ENCODE assay signal across 1 cellular context in genomic region chr17:8405499-8406016, GRCh38.
TF ChIP-seq lines count a peak whose summit lies in the region.

No MANE protein-coding gene starts in this region.

TF ChIP-seq in HepG2, 621 proteins besides CTCF, POLR2A, EP300 and RAD21 (continued from another document and continues in another):
- no peak for TF ChIP-seq ZNF318 (CRISPR knock-in tag; IDR thresholded peaks at IDR 0.05)
- no peak for TF ChIP-seq U2AF2 (IDR thresholded peaks at IDR 0.05; ENCODE audit: low read depth, low read length)
- peak; percentile 64 for TF ChIP-seq PATZ1 (CRISPR knock-in tag; IDR thresholded peaks at IDR 0.05)
- TF ChIP-seq HOXA3 (CRISPR knock-in tag; IDR thresholded peaks at IDR 0.05) = 0 out of 2 replicates have a peak, but pooled peaks have one; percentile 17
- no peak for TF ChIP-seq HOXD1 (CRISPR knock-in tag; IDR thresholded peaks at IDR 0.05)
- TF ChIP-seq JUND (CRISPR knock-in tag; IDR thresholded peaks at IDR 0.05) = no peak
- TF ChIP-seq CENPT (CRISPR knock-in tag; IDR thresholded peaks at IDR 0.05; ENCODE audit: low read depth) = no peak
- TF ChIP-seq NFKBIZ (CRISPR knock-in tag; IDR thresholded peaks at IDR 0.05) = no peak
- no peak for TF ChIP-seq ZBTB4 (CRISPR knock-in tag; IDR thresholded peaks at IDR 0.05; ENCODE audit: borderline replicate concordance)
- TF ChIP-seq ZSCAN21 (CRISPR knock-in tag; IDR thresholded peaks at IDR 0.05; ENCODE audit: borderline replicate concordance) = peak; percentile 54; the same call in 1 of the 2 replicates
- TF ChIP-seq ZFX (CRISPR knock-in tag; IDR thresholded peaks at IDR 0.05; ENCODE audit: low read depth) = peak; percentile 71
- no peak for TF ChIP-seq ZNF317 (CRISPR knock-in tag; IDR thresholded peaks at IDR 0.05)
- TF ChIP-seq IRF1 (CRISPR knock-in tag; IDR thresholded peaks at IDR 0.05; ENCODE audit: low read depth) = no peak
- no peak for TF ChIP-seq BHLHE40 (IDR thresholded peaks at IDR 0.05; ENCODE audit: low read length)
- no peak for TF ChIP-seq POLR2AphosphoS2 (IDR thresholded peaks at IDR 0.05; ENCODE audit: low read depth, low read length)
- TF ChIP-seq FOXA3 (CRISPR knock-in tag; IDR thresholded peaks at IDR 0.05) = no peak
- no peak for TF ChIP-seq ZNF503 (CRISPR knock-in tag; IDR thresholded peaks at IDR 0.05)
- peak; percentile 74 for TF ChIP-seq ZNF687 (CRISPR knock-in tag; IDR thresholded peaks at IDR 0.05)
- no peak for TF ChIP-seq PHB2 (IDR thresholded peaks at IDR 0.05; ENCODE audit: partially characterized antibody)
- no peak for TF ChIP-seq ZNF569 (CRISPR knock-in tag; IDR thresholded peaks at IDR 0.05; ENCODE audit: borderline replicate concordance)
- peak; percentile 62; the same call in 1 of the 2 replicates for TF ChIP-seq MYC (CRISPR knock-in tag; IDR thresholded peaks at IDR 0.05; ENCODE audit: borderline replicate concordance)
- TF ChIP-seq MAX (IDR thresholded peaks at IDR 0.05) = peak; percentile 51; the same call in 1 of the 2 replicates
- no peak for TF ChIP-seq TARDBP (CRISPR knock-in tag; IDR thresholded peaks at IDR 0.05)
- no peak for TF ChIP-seq THAP8 (CRISPR knock-in tag; IDR thresholded peaks at IDR 0.05; ENCODE audit: borderline replicate concordance)
- no peak for TF ChIP-seq PAF1 (CRISPR knock-in tag; IDR thresholded peaks at IDR 0.05)
- TF ChIP-seq KLF15 (CRISPR knock-in tag; IDR thresholded peaks at IDR 0.05; ENCODE audit: borderline replicate concordance) = no peak
- TF ChIP-seq RNF219 (CRISPR knock-in tag; IDR thresholded peaks at IDR 0.05) = no peak
- TF ChIP-seq REPIN1 (CRISPR knock-in tag; IDR thresholded peaks at IDR 0.05; ENCODE audit: borderline replicate concordance, low read depth) = no peak
